8 cellular contexts compared by ENCODE assay signal in the genomic region with DNA sequence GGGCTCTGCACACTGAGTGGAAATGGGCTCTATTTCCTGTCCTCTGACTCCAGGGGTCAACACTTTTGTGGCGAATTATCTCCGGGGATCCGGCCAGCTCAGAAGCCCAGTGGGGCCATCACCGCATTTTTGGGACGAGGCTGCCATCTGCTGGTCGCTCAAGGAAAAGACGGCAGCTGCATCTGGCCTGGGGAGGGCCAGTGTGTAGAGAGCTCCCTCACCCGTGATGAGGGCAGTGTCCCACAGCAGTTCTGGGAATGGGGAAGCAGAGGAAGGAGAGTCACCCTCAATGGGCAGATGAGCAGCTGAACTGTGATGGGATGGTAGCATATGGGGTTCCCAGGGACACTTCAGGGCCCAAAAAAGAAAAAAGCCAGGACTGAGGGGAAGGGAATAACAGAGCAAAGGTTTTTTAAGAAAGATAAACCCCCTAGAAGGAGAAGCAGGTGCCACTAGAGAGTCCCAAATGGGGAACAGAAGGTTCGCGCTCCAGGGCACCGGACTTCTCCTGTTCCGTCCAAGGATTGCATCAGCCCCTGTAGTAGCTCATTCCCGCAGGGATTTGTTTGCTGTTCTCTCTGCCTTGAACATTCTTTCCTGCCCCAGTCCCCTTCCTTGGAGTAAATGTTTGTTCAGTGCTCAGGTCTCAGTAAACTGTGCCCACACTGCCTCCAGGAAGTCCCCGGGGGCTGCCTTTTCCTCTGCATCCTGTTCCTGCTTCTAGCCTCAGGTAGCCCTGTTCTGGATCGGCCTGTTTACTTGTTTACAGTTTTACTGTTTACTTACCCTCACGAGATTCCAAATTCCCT. TPM values are rescaled to one million over a fixed set of nuclear protein-coding genes. Genes with fewer than 3 reads are reported as not detected.
DNase-seq lines count a peak whose midpoint lies in the region; ATAC-seq and TF ChIP-seq lines count a peak whose summit lies in the region.

No MANE protein-coding gene starts in this region.

- no peaks in the 10 kb centered on the region for H3K9me2 ChIP-seq in DOHH2 (replicated peaks; ENCODE audit: control insufficient read depth, low read length)
- H3K9me2 ChIP-seq in GM23338 (ENCODE audit: insufficient read depth), result no peaks in the 10 kb centered on the region
- no peaks in the 10 kb centered on the region for H3K9me2 ChIP-seq in Loucy (replicated peaks; ENCODE audit: low read depth, low read length)

- no peak overlapping the region for H3K27ac ChIP-seq in DOHH2 (ENCODE audit: low read depth, low read length)
- peak overlapping the region; percentile 34; the same call in 1 of the 2 replicates for H3K27ac ChIP-seq in GM23338 (ENCODE audit: low read depth)

- H3F3A ChIP-seq in DOHH2 (ENCODE audit: control insufficient read depth, insufficient read depth), result no peaks in the 10 kb centered on the region
- H3F3A ChIP-seq in GM23338 (replicated peaks; ENCODE audit: low read depth), result no peaks in the 10 kb centered on the region
- H3F3A ChIP-seq in Loucy (ENCODE audit: low read depth), result no peaks in the 10 kb centered on the region

- H3K79me2 ChIP-seq in DOHH2 (ENCODE audit: control insufficient read depth, low read length), result no peaks in the 10 kb centered on the region
- no peaks in the 10 kb centered on the region for H3K79me2 ChIP-seq in GM23338 (replicated peaks; ENCODE audit: insufficient read depth)
- no peaks in the 10 kb centered on the region for H3K79me2 ChIP-seq in Loucy (ENCODE audit: insufficient read depth, low read length)

- H4K20me1 ChIP-seq in DOHH2 (ENCODE audit: control insufficient read depth, insufficient read depth, low read depth, low read length), result no peaks in the 10 kb centered on the region
- no peaks in the 10 kb centered on the region for H4K20me1 ChIP-seq in GM23338 (replicated peaks; ENCODE audit: insufficient read depth)
- H4K20me1 ChIP-seq in Loucy (ENCODE audit: insufficient read depth, low read length, poor library complexity, severe bottlenecking), result no peaks in the 10 kb centered on the region

- H3K4me3 Mint-ChIP-seq in GM23338, result peak overlapping the region; percentile 34; the same call in 1 of the 3 replicates

- no peaks in the 10 kb centered on the region for H3K27me3 ChIP-seq in DOHH2 (ENCODE audit: control insufficient read depth, low read length)
- H3K27me3 ChIP-seq in GM23338 (ENCODE audit: insufficient read depth), result no peaks in the 10 kb centered on the region
- H3K27me3 ChIP-seq in Loucy (ENCODE audit: insufficient read depth, low read length, poor library complexity, severe bottlenecking), result no peaks in the 10 kb centered on the region

- H3K9me3 Mint-ChIP-seq in GM23338, result no peaks in the 10 kb centered on the region

- peak overlapping the region; percentile 69 for H3K27ac Mint-ChIP-seq in GM23338

- no peaks in the 10 kb centered on the region for H3K36me3 Mint-ChIP-seq in GM23338 (ENCODE audit: low read depth)

- peaks cover 9% of the 10 kb centered on the region for H3K27me3 Mint-ChIP-seq in GM23338 (ENCODE audit: insufficient read depth, low read depth, poor library complexity)

- H2AFZ ChIP-seq in GM23338 (peak overlapping the region; percentile 94), Loucy (ENCODE audit: low read length) (peak overlapping the region; percentile 70; the same call in 1 of the 2 replicates)

- H3K4me3 ChIP-seq in DOHH2 (ENCODE audit: low read length) (no peak overlapping the region), GM23338 (no peak overlapping the region), Loucy (ENCODE audit: low read length, poor library complexity, severe bottlenecking) (no peak overlapping the region)

- H3K9me3 ChIP-seq in DOHH2 (ENCODE audit: control insufficient read depth, insufficient read depth, low read length), result no peaks in the 10 kb centered on the region
- H3K9me3 ChIP-seq in Loucy (ENCODE audit: insufficient read depth, low read depth, low read length), result no peaks in the 10 kb centered on the region

- intact Hi-C loops in left cardiac atrium (cut with DNase I), result loop anchor here in 1 of 2 donors (5.0 kb wide), 1 partner anchor 1313 kb away; no protein-coding TSS in a partner anchor

- H3K9ac ChIP-seq in Loucy (ENCODE audit: low read depth, low read length, poor library complexity, severe bottlenecking), result no peak overlapping the region

- TF ChIP-seq CTCF in DOHH2 (IDR thresholded peaks at IDR 0.05; ENCODE audit: low read depth, low read length, poor library complexity, severe bottlenecking), result peak; percentile 89
- TF ChIP-seq CTCF in GM23338 (conservative IDR thresholded peaks at IDR 0.05; ENCODE audit: low read depth in 2 of 2), result peak; percentile 90 to 92
- TF ChIP-seq CTCF in Loucy (conservative IDR thresholded peaks at IDR 0.05; ENCODE audit: low read length), result peak; percentile 88

- H3K4me1 ChIP-seq in DOHH2 (ENCODE audit: control insufficient read depth, low read length) (peaks cover 5% of the 10 kb centered on the region), GM23338 (ENCODE audit: insufficient read depth) (no peaks in the 10 kb centered on the region), Loucy (ENCODE audit: insufficient read depth, low read length, poor library complexity, severe bottlenecking) (peaks cover 6% of the 10 kb centered on the region)

- ATAC-seq in GM23338 (peak; percentile 96), left cardiac atrium (peak; percentile 96 to 97)

- no peak overlapping the region for H3K4me2 ChIP-seq in DOHH2 (ENCODE audit: low read length)
- no peak overlapping the region for H3K4me2 ChIP-seq in GM23338
- H3K4me2 ChIP-seq in Loucy (ENCODE audit: low read depth, low read length, poor library complexity, severe bottlenecking), result peak overlapping the region; percentile 40

- DNase-seq in GM23338 (ENCODE audit: low spot score) (peak; percentile 81), T-helper 1 cell (peak; percentile 18 to 51 (median 48)), amniotic epithelial cell (ENCODE audit: low read depth) (peak; percentile 43), left cardiac atrium (peak; percentile 72), putamen (ENCODE audit: low spot score) (peak; percentile 35), OCI-M2 (lab: John Stamatoyannopoulos, UW; ENCODE audit: unreplicated experiment) (no peak)

- H3K4me1 Mint-ChIP-seq in GM23338, result peaks cover 17% of the 10 kb centered on the region

- H3K36me3 ChIP-seq in DOHH2 (ENCODE audit: control insufficient read depth, low read length) (no peaks in the 10 kb centered on the region), GM23338 (ENCODE audit: insufficient read depth) (no peaks in the 10 kb centered on the region), Loucy (ENCODE audit: insufficient read depth, low read length) (no peaks in the 10 kb centered on the region)

TF ChIP-seq in GM23338, 12 proteins besides CTCF, POLR2A, EP300 and RAD21:
- TF ChIP-seq POLR2AphosphoS5 (IDR thresholded peaks at IDR 0.05; ENCODE audit: low read depth) (no peak), JUNB (IDR thresholded peaks at IDR 0.05; ENCODE audit: unreplicated experiment) (no peak), ZNF331 (CRISPR knock-in tag; IDR thresholded peaks at IDR 0.05; ENCODE audit: low read depth) (no peak), CREB1 (CRISPR knock-in tag; IDR thresholded peaks at IDR 0.05; ENCODE audit: low read depth) (no peak), EZH2phosphoT487 (IDR thresholded peaks at IDR 0.05; ENCODE audit: unreplicated experiment) (no peak), NANOG (IDR thresholded peaks at IDR 0.05; ENCODE audit: borderline replicate concordance) (no peak)
- TF ChIP-seq, protein P1, sequence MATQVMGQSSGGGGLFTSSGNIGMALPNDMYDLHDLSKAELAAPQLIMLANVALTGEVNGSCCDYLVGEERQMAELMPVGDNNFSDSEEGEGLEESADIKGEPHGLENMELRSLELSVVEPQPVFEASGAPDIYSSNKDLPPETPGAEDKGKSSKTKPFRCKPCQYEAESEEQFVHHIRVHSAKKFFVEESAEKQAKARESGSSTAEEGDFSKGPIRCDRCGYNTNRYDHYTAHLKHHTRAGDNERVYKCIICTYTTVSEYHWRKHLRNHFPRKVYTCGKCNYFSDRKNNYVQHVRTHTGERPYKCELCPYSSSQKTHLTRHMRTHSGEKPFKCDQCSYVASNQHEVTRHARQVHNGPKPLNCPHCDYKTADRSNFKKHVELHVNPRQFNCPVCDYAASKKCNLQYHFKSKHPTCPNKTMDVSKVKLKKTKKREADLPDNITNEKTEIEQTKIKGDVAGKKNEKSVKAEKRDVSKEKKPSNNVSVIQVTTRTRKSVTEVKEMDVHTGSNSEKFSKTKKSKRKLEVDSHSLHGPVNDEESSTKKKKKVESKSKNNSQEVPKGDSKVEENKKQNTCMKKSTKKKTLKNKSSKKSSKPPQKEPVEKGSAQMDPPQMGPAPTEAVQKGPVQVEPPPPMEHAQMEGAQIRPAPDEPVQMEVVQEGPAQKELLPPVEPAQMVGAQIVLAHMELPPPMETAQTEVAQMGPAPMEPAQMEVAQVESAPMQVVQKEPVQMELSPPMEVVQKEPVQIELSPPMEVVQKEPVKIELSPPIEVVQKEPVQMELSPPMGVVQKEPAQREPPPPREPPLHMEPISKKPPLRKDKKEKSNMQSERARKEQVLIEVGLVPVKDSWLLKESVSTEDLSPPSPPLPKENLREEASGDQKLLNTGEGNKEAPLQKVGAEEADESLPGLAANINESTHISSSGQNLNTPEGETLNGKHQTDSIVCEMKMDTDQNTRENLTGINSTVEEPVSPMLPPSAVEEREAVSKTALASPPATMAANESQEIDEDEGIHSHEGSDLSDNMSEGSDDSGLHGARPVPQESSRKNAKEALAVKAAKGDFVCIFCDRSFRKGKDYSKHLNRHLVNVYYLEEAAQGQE (IDR thresholded peaks at IDR 0.05; ENCODE audit: unreplicated experiment), result no peak
TF ChIP-seq in GM23338: peak in this region for 0.

RNA-seq across cellular contexts. Expression of a gene that starts 9.3 kb away (rescaled TPM):
- total RNA-seq in GM23338 (2014; rRNA removed; shearing (Covaris generic)), result not detected in 2 replicates
- not detected in 2 replicates for polyA plus RNA-seq in GM23338 (2016; fragmentation: Nextera tagmentation; extraction: Ambion mirVana)
- total RNA-seq in left cardiac atrium, result not detected
